ENCODE assay signal across 11 cellular contexts in genomic region chr1:248818505-248819374, GRCh38. TPM values are rescaled to one million over a fixed set of nuclear protein-coding genes. Genes with fewer than 3 reads are reported as not detected.
DNase-seq lines count a peak whose midpoint lies in the region; ATAC-seq and TF ChIP-seq lines count a peak whose summit lies in the region.
"Had no signal": no experiment of that assay in that cellular context is flagged by ENCODE, and none has a peak within 500 bp of the region (broad histone marks: within the 10 kb centered on the region; RNA-seq: fewer than 3 reads in every experiment).

No MANE protein-coding gene starts in this region.

- POLR2A ChIA-PET in CD8-positive, alpha-beta T cell (lab: Charles Lee), result interaction anchor here (0.8 to 1.0 kb wide), 2 partner anchors 12 to 1404 kb away, joined by 3 to 4 read pairs; no protein-coding TSS in a partner anchor
- POLR2A ChIA-PET in activated CD4-positive, alpha-beta memory T cell treated with anti-CD3 and anti-CD28 coated beads, Interleukin-2, amount 10 ng/mL, durations not matched to agents 7 days and 5 days (lab: Charles Lee), result interaction anchor here (1.7 kb wide), 1 partner anchor 8 kb away, joined by 4 read pairs; no protein-coding TSS in a partner anchor

- no peaks in the 10 kb centered on the region for H3K9me3 ChIP-seq in CD8-positive, alpha-beta T cell (ENCODE audit: low read length)
- H3K9me3 ChIP-seq: adrenal gland had no signal

- H3K4me3 Mint-ChIP-seq in CD8-positive, alpha-beta T cell, result peak overlapping the region; percentile 29
- no peak overlapping the region for H3K4me3 Mint-ChIP-seq in activated CD4-positive, alpha-beta memory T cell treated with anti-CD3 and anti-CD28 coated beads, Interleukin-2, amount 10 ng/mL, durations not matched to agents 7 days and 5 days

- TF ChIP-seq CTCF in CD8-positive, alpha-beta T cell (IDR thresholded peaks at IDR 0.05), result no peak

- H3K36me3 Mint-ChIP-seq in CD8-positive, alpha-beta T cell, result peaks cover 80% of the 10 kb centered on the region
- H3K36me3 Mint-ChIP-seq in activated CD4-positive, alpha-beta memory T cell treated with anti-CD3 and anti-CD28 coated beads, Interleukin-2, amount 10 ng/mL, durations not matched to agents 7 days and 5 days (ENCODE audit: low read depth), result peaks cover 67% of the 10 kb centered on the region

- H3K36me3 ChIP-seq in CD8-positive, alpha-beta T cell (ENCODE audit: insufficient read depth, low read length), result peaks cover 10% of the 10 kb centered on the region

- H3K27me3 Mint-ChIP-seq in CD8-positive, alpha-beta T cell (ENCODE audit: low read depth), result no peaks in the 10 kb centered on the region
- no peaks in the 10 kb centered on the region for H3K27me3 Mint-ChIP-seq in activated CD4-positive, alpha-beta memory T cell treated with anti-CD3 and anti-CD28 coated beads, Interleukin-2, amount 10 ng/mL, durations not matched to agents 7 days and 5 days

- H3K4me3 ChIP-seq in CD8-positive, alpha-beta T cell (ENCODE audit: low read depth, low read length), result no peak overlapping the region
- H3K4me3 ChIP-seq: adrenal gland had no signal

- H3K27ac ChIP-seq in CD8-positive, alpha-beta T cell (ENCODE audit: low read depth, low read length), result no peak overlapping the region
- H3K27ac ChIP-seq: adrenal gland had no signal

- H3K27me3 ChIP-seq in CD8-positive, alpha-beta T cell (ENCODE audit: insufficient read depth, low read length), result no peaks in the 10 kb centered on the region
- H3K27me3 ChIP-seq: adrenal gland had no signal

- ATAC-seq in CD8-positive, alpha-beta T cell, result no peak
- peak; percentile 45 for ATAC-seq in GM21529 (IDR thresholded peaks at IDR 0.05; ENCODE audit: unreplicated experiment)
- no peak for ATAC-seq in HG02571 (IDR thresholded peaks at IDR 0.05; ENCODE audit: unreplicated experiment)

- intact Hi-C loops in CD8-positive, alpha-beta T cell (cut with DNase I, micrococcal nuclease), result no loop called here

- no peak for DNase-seq in CD8-positive, alpha-beta T cell
- no peak for DNase-seq in activated CD4-positive, alpha-beta memory T cell treated with anti-CD3 and anti-CD28 coated beads, Interleukin-2, amount 10 ng/mL, durations not matched to agents 7 days and 5 days
- peak; percentile 54 for DNase-seq in kidney tubule cell (ENCODE audit: low spot score)
- DNase-seq in NCI-H345 treated with DMSO at 0.1 percent for 48 hours (lab: John Stamatoyannopoulos, UW; ENCODE audit: unreplicated experiment), result no peak
- DNase-seq in NK-92 treated with Interleukin-12 subunit alpha and Interleukin-12 subunit beta, amount 100 ng/mL, for 24 hours (lab: John Stamatoyannopoulos, UW), result no peak
- no peak for DNase-seq in activated CD4-positive, CD25-positive, alpha-beta regulatory T cell (lab: John Stamatoyannopoulos, UW)
- DNase-seq: HCEC 1CT, NCI-H1092 had no signal

- CTCF ChIA-PET in CD8-positive, alpha-beta T cell (lab: Charles Lee), result interaction anchor here (1.3 kb wide), 1 partner anchor 10 kb away, joined by 5 read pairs; no protein-coding TSS in a partner anchor
- CTCF ChIA-PET in activated CD4-positive, alpha-beta memory T cell treated with anti-CD3 and anti-CD28 coated beads, Interleukin-2, amount 10 ng/mL, durations not matched to agents 7 days and 5 days (lab: Charles Lee), result interaction anchor here (0.7 kb wide), 1 partner anchor 26 kb away, joined by 3 read pairs; no protein-coding TSS in a partner anchor

- H3K4me1 ChIP-seq in CD8-positive, alpha-beta T cell (ENCODE audit: insufficient read depth, low read length), result peaks cover 60% of the 10 kb centered on the region

- H3K9me3 Mint-ChIP-seq in CD8-positive, alpha-beta T cell, result no peaks in the 10 kb centered on the region
- no peaks in the 10 kb centered on the region for H3K9me3 Mint-ChIP-seq in activated CD4-positive, alpha-beta memory T cell treated with anti-CD3 and anti-CD28 coated beads, Interleukin-2, amount 10 ng/mL, durations not matched to agents 7 days and 5 days

- H3K4me1 Mint-ChIP-seq in CD8-positive, alpha-beta T cell (ENCODE audit: low read depth), result peaks cover 72% of the 10 kb centered on the region
- H3K4me1 Mint-ChIP-seq in activated CD4-positive, alpha-beta memory T cell treated with anti-CD3 and anti-CD28 coated beads, Interleukin-2, amount 10 ng/mL, durations not matched to agents 7 days and 5 days, result peaks cover 71% of the 10 kb centered on the region

- peak overlapping the region; percentile 82 for H3K27ac Mint-ChIP-seq in CD8-positive, alpha-beta T cell
- peak overlapping the region; percentile 62 for H3K27ac Mint-ChIP-seq in activated CD4-positive, alpha-beta memory T cell treated with anti-CD3 and anti-CD28 coated beads, Interleukin-2, amount 10 ng/mL, durations not matched to agents 7 days and 5 days

RNA-seq across cellular contexts. Expression of gene SH3BP5L, which starts 7.0 kb away (rescaled TPM):
- total RNA-seq in CD8-positive, alpha-beta T cell, result 10 to 100 TPM; 19.0 to 20.4 TPM
- 10 to 100 TPM; 31.4 to 32.0 TPM for total RNA-seq in activated CD4-positive, alpha-beta memory T cell treated with anti-CD3 and anti-CD28 coated beads, Interleukin-2, amount 10 ng/mL, durations not matched to agents 7 days and 5 days

RNA-seq across cellular contexts. Expression of gene ZNF672, which starts 19.3 kb away (rescaled TPM):
- total RNA-seq in CD8-positive, alpha-beta T cell, result 10 to 100 TPM; 33.8 to 33.9 TPM
- 10 to 100 TPM; 54.1 to 60.1 TPM for total RNA-seq in activated CD4-positive, alpha-beta memory T cell treated with anti-CD3 and anti-CD28 coated beads, Interleukin-2, amount 10 ng/mL, durations not matched to agents 7 days and 5 days

RNA-seq across cellular contexts. Expression of gene ZNF692, which starts 40.1 kb away (rescaled TPM):
- total RNA-seq in CD8-positive, alpha-beta T cell, result 10 to 100 TPM; 18.7 to 19.2 TPM
- 10 to 100 TPM; 45.9 to 49.8 TPM for total RNA-seq in activated CD4-positive, alpha-beta memory T cell treated with anti-CD3 and anti-CD28 coated beads, Interleukin-2, amount 10 ng/mL, durations not matched to agents 7 days and 5 days
